ENCODE assay signal across 18 cellular contexts in genomic region chr13:68063181-68063580, GRCh38.
DNase-seq lines count a peak whose midpoint lies in the region; FAIRE-seq and TF ChIP-seq lines count a peak whose summit lies in the region.
"Had no signal": no experiment of that assay in that cellular context is flagged by ENCODE, and none has a peak within 500 bp of the region (broad histone marks: within the 10 kb centered on the region; RNA-seq: fewer than 3 reads in every experiment).

No MANE protein-coding gene starts in this region.

- no peaks in the 10 kb centered on the region for H3K27me3 ChIP-seq in Karpas-422 (ENCODE audit: low read length)
- H3K27me3 ChIP-seq: BE2C, BLaER1 had no signal

- no peaks in the 10 kb centered on the region for H4K20me1 ChIP-seq in Karpas-422 (ENCODE audit: insufficient read depth, low read depth, low read length)
- H4K20me1 ChIP-seq: BLaER1 had no signal

- no peak overlapping the region for H3K9ac ChIP-seq in Karpas-422 (ENCODE audit: low read length)
- H3K9ac ChIP-seq: BLaER1 had no signal

- no peaks in the 10 kb centered on the region for H3K9me3 ChIP-seq in Karpas-422 (ENCODE audit: low read length)
- H3K9me3 ChIP-seq: BLaER1 had no signal

- H3K4me2 ChIP-seq in Karpas-422 (ENCODE audit: low read depth, low read length, poor library complexity, severe bottlenecking): no peak overlapping the region
- H3K4me2 ChIP-seq: BLaER1 had no signal

- H3K27ac ChIP-seq in Karpas-422 (ENCODE audit: low read length): no peak overlapping the region
- H3K27ac ChIP-seq: BLaER1 had no signal

- FAIRE-seq in D721Med (lab: Jason Lieb, UNC) (peak; percentile 6), GM19239 (lab: Jason Lieb, UNC) (no peak)
- FAIRE-seq: A204.1, GM12891 had no signal

- TF ChIP-seq CTCF in D721Med (IDR thresholded peaks at IDR 0.05; ENCODE audit: insufficient read depth, missing control alignments): no peak

- H3K4me1 ChIP-seq in Karpas-422 (ENCODE audit: low read length): no peaks in the 10 kb centered on the region
- H3K4me1 ChIP-seq: BLaER1 had no signal

- H3K79me2 ChIP-seq in Karpas-422 (ENCODE audit: low read length): no peaks in the 10 kb centered on the region

- no peak overlapping the region for H3K4me3 ChIP-seq in Karpas-422 (ENCODE audit: low read length)
- H3K4me3 ChIP-seq: BLaER1 had no signal

- no peaks in the 10 kb centered on the region for H3K9me2 ChIP-seq in Karpas-422 (replicated peaks; ENCODE audit: insufficient read depth, low read length)

- DNase-seq in D721Med (ENCODE audit: insufficient read length, low spot score): no peak
- no peak for DNase-seq in Karpas-422
- peak; percentile 32 for DNase-seq in putamen (ENCODE audit: low spot score)
- DNase-seq in GM19239 (ENCODE audit: insufficient read length, low spot score): no peak
- no peak for DNase-seq in foreskin melanocyte
- DNase-seq: 8988T; ACHN; BE2C; C1 segment of cervical spinal cord; CD4-positive, alpha-beta memory T cell; CD4-positive, CD25-positive, alpha-beta regulatory T cell; CD8-positive, alpha-beta memory T cell; COR-L47; DMS79 treated with DMSO at 0.1 percent for 48 hours; GF-D8 had no signal

- no peaks in the 10 kb centered on the region for H3K36me3 ChIP-seq in Karpas-422 (ENCODE audit: insufficient read depth, low read length)
- H3K36me3 ChIP-seq: BE2C, BLaER1 had no signal

- peak overlapping the region; percentile 21; the same call in 1 of the 2 replicates for H2AFZ ChIP-seq in Karpas-422 (ENCODE audit: low read length)
